11 cellular contexts compared by ENCODE assay signal in genomic region chr6:7165002-7165735, GRCh38. TPM values are rescaled to one million over a fixed set of nuclear protein-coding genes. Genes with fewer than 3 reads are reported as not detected.
DNase-seq lines count a peak whose midpoint lies in the region; ATAC-seq and TF ChIP-seq lines count a peak whose summit lies in the region.
"Had no signal": no experiment of that assay in that cellular context is flagged by ENCODE, and none has a peak within 500 bp of the region (broad histone marks: within the 10 kb centered on the region; RNA-seq: fewer than 3 reads in every experiment).

No MANE protein-coding gene starts in this region.

- POLR2A ChIA-PET in activated CD4-positive, alpha-beta T cell treated with anti-CD3 and anti-CD28 coated beads, Interleukin-2, amount 10 ng/mL, durations not matched to agents 7 days and 5 days (lab: Charles Lee): no interaction called here

- no peaks in the 10 kb centered on the region for H3K9me3 Mint-ChIP-seq in activated CD4-positive, alpha-beta T cell treated with anti-CD3 and anti-CD28 coated beads, Interleukin-2, amount 10 ng/mL, durations not matched to agents 7 days and 5 days

- WGBS in spleen, 5 donors: 65 to 79% (median 69%) methylated on average over 10 of the region's 10 CpGs

- H3K36me3 ChIP-seq in spleen: peaks cover 0 to 10% (median 0%) of the 10 kb centered on the region in 6 donors

- H3K4me3 Mint-ChIP-seq in activated CD4-positive, alpha-beta T cell treated with anti-CD3 and anti-CD28 coated beads, Interleukin-2, amount 10 ng/mL, durations not matched to agents 7 days and 5 days: no peak overlapping the region

- intact Hi-C loops in left colon (cut with DNase I, micrococcal nuclease) (no loop called here), spleen (cut with DNase I; ENCODE audit: low total_unique reads) (no loop called here)

- H3K27ac ChIP-seq in spleen (peak overlapping the region in 6 of 8 donors; percentile 48 to 83 (median 70)), foreskin keratinocyte (no peak overlapping the region)

- ATAC-seq in left colon (peak; percentile 19), foreskin keratinocyte (no peak)

- no peaks in the 10 kb centered on the region for H3K9me3 ChIP-seq in spleen

- H3K4me1 ChIP-seq in spleen: peaks cover 38 to 100% (median 86%) of the 10 kb centered on the region in 6 donors
- H3K4me1 ChIP-seq in foreskin keratinocyte: peaks cover 15% of the 10 kb centered on the region

- DNase-seq in NCI-H2227 (lab: John Stamatoyannopoulos, UW; ENCODE audit: unreplicated experiment) (peak; percentile 11), NCI-H2227 treated with DMSO at 0.1 percent for 48 hours (lab: John Stamatoyannopoulos, UW) (no peak), left colon (peak in 1 of 2 donors; percentile 56), spleen (no peak), foreskin keratinocyte (no peak), globus pallidus (ENCODE audit: low spot score) (no peak)
- DNase-seq in activated CD8-positive, alpha-beta memory T cell treated with anti-CD3 and anti-CD28 coated beads, Interleukin-2, amount 50 U/mL, for 48 hours: peak; percentile 22
- no peak for DNase-seq in activated CD4-positive, alpha-beta T cell treated with anti-CD3 and anti-CD28 coated beads, Interleukin-2, amount 10 ng/mL, durations not matched to agents 7 days and 5 days
- DNase-seq: ACHN; NCI-H1105 treated with DMSO at 0.1 percent for 48 hours; stimulated activated CD8-positive, alpha-beta memory T cell treated with anti-CD3 and anti-CD28 coated beads, Interleukin-4, amount 100 ng/mL, for 48 hours had no signal

- TF ChIP-seq POLR2A in spleen (IDR thresholded peaks at IDR 0.05): no peak

- H3K27me3 Mint-ChIP-seq in activated CD4-positive, alpha-beta T cell treated with anti-CD3 and anti-CD28 coated beads, Interleukin-2, amount 10 ng/mL, durations not matched to agents 7 days and 5 days: no peaks in the 10 kb centered on the region

- H3K4me1 Mint-ChIP-seq in activated CD4-positive, alpha-beta T cell treated with anti-CD3 and anti-CD28 coated beads, Interleukin-2, amount 10 ng/mL, durations not matched to agents 7 days and 5 days: peaks cover 21% of the 10 kb centered on the region

- TF ChIP-seq CTCF in spleen (IDR thresholded peaks at IDR 0.05 in 8 of 11, conservative IDR thresholded peaks at IDR 0.05 in 3 of 11) (no peak), foreskin keratinocyte (conservative IDR thresholded peaks at IDR 0.05) (no peak)

- no peaks in the 10 kb centered on the region for H3K27me3 ChIP-seq in spleen (replicated peaks in 1 of 7)
- no peaks in the 10 kb centered on the region for H3K27me3 ChIP-seq in foreskin keratinocyte

- peaks cover 10% of the 10 kb centered on the region for H3K36me3 Mint-ChIP-seq in activated CD4-positive, alpha-beta T cell treated with anti-CD3 and anti-CD28 coated beads, Interleukin-2, amount 10 ng/mL, durations not matched to agents 7 days and 5 days (ENCODE audit: low read depth)

- H3K27ac Mint-ChIP-seq in activated CD4-positive, alpha-beta T cell treated with anti-CD3 and anti-CD28 coated beads, Interleukin-2, amount 10 ng/mL, durations not matched to agents 7 days and 5 days: no peak overlapping the region

- no peak overlapping the region for H3K4me3 ChIP-seq in spleen

- CTCF ChIA-PET in activated CD4-positive, alpha-beta T cell treated with anti-CD3 and anti-CD28 coated beads, Interleukin-2, amount 10 ng/mL, durations not matched to agents 7 days and 5 days (lab: Charles Lee): interaction anchor here (1.1 kb wide), 1 partner anchor 11 kb away, joined by 3 read pairs; no protein-coding TSS in a partner anchor

RNA-seq across cellular contexts. Expression of gene RREB1, which starts 57.4 kb away (rescaled TPM):
- total RNA-seq in left colon: 100 to 1,000 TPM in 1 of 2 donors, 10 to 100 TPM in 1; 76.9 to 101 TPM
- 10 to 100 TPM; 48.5 to 72.0 (median 58.1) TPM for total RNA-seq in spleen
- 1 to 10 TPM; 3.2 to 7.4 (median 4.7) TPM for polyA plus RNA-seq in spleen
- 25.4 and 25.8 TPM in 2 replicates for total RNA-seq in foreskin keratinocyte
- polyA plus RNA-seq in foreskin keratinocyte: 2.9 and 3.2 TPM in 2 replicates
- 10 to 100 TPM; 27.2 to 30.1 TPM for total RNA-seq in activated CD4-positive, alpha-beta T cell treated with anti-CD3 and anti-CD28 coated beads, Interleukin-2, amount 10 ng/mL, durations not matched to agents 7 days and 5 days

Comparison
In these comparisons a context has a peak if more than half of its experiments do, and no peak if none do; other contexts are left out.
1. DNase-seq: peak in NCI-H2227 (single experiment) and activated CD8-positive, alpha-beta memory T cell treated with anti-CD3 and anti-CD28 coated beads, Interleukin-2, amount 50 U/mL, for 48 hours (single experiment); none in NCI-H2227 treated with DMSO at 0.1 percent for 48 hours (single experiment), spleen (single experiment), foreskin keratinocyte (0 of 2), globus pallidus (single experiment) and activated CD4-positive, alpha-beta T cell treated with anti-CD3 and anti-CD28 coated beads, Interleukin-2, amount 10 ng/mL, durations not matched to agents 7 days and 5 days (single experiment).